In the genomic region with DNA sequence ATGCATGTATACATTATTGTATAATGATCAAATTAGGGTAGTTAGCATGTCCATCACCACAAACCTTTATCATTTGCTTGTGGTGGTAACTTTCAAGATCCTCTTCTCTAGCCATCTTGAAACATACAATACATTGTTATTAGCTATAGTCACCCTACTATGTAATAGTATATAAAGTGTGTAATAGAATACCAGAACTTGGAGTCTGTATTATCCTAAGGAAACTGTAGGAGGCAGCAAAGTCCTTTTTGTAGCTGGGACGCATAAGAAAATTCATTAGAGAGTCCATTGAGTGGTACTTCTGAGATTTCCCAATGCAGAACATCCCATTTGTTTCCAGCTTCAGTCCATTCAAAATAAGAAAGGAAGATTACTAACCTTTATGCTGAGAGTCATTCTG, we compare ENCODE assay signal across 13 cellular contexts.
DNase-seq lines count a peak whose midpoint lies in the region; ATAC-seq and TF ChIP-seq lines count a peak whose summit lies in the region.
"Had no signal": no experiment of that assay in that cellular context is flagged by ENCODE, and none has a peak within 500 bp of the region (broad histone marks: within the 10 kb centered on the region; RNA-seq: fewer than 3 reads in every experiment).

No MANE protein-coding gene starts in this region.

- H3K4me3 ChIP-seq in choroid plexus epithelial cell (ENCODE audit: low read depth, low read length), result no peak overlapping the region

- TF ChIP-seq CTCF in choroid plexus epithelial cell (conservative IDR thresholded peaks at IDR 0.05; ENCODE audit: low read depth, low read length) (no peak), nephron progenitor cell (IDR thresholded peaks at IDR 0.05) (peak; percentile 45)

- peak in 2 of 3 experiments; percentile 33 to 56 for DNase-seq in NCI-H1417 (lab: John Stamatoyannopoulos, UW)
- DNase-seq in NCI-H1417 treated with DMSO at 0.1 percent for 48 hours (lab: John Stamatoyannopoulos, UW), result no peak
- peak; percentile 33 to 62 for DNase-seq in NCI-H446 (lab: John Stamatoyannopoulos, UW)
- DNase-seq in choroid plexus epithelial cell (ENCODE audit: low read depth), result peak; percentile 17
- DNase-seq in nephron progenitor cell, result no peak
- DNase-seq in NCI-H2029 treated with DMSO at 0.1 percent for 48 hours (lab: John Stamatoyannopoulos, UW), result no peak
- DNase-seq: activated CD8-positive, alpha-beta memory T cell treated with anti-CD3 and anti-CD28 coated beads, Interleukin-2, amount 10 ng/mL, durations not matched to agents 7 days and 5 days; foreskin fibroblast; HFFc6; stimulated activated naive B cell treated with anti-CD40 and anti-IgM and Interleukin-4, amounts not matched to agents 10 μg/mL and 1 μg/mL and 100 μg/mL, for 72 hours; T-helper 2 cell had no signal

- H3K9me3 Mint-ChIP-seq in nephron progenitor cell, result no peaks in the 10 kb centered on the region

- no peak overlapping the region for H3K27ac Mint-ChIP-seq in nephron progenitor cell
- H3K27ac Mint-ChIP-seq: activated CD8-positive, alpha-beta memory T cell treated with anti-CD3 and anti-CD28 coated beads, Interleukin-2, amount 10 ng/mL, durations not matched to agents 7 days and 5 days; HFFc6; stimulated activated naive B cell treated with anti-CD40 and anti-IgM and Interleukin-4, amounts not matched to agents 10 μg/mL and 1 μg/mL and 100 μg/mL, for 72 hours had no signal

- no peaks in the 10 kb centered on the region for H3K4me1 Mint-ChIP-seq in nephron progenitor cell
- H3K4me1 Mint-ChIP-seq: activated CD8-positive, alpha-beta memory T cell treated with anti-CD3 and anti-CD28 coated beads, Interleukin-2, amount 10 ng/mL, durations not matched to agents 7 days and 5 days; stimulated activated naive B cell treated with anti-CD40 and anti-IgM and Interleukin-4, amounts not matched to agents 10 μg/mL and 1 μg/mL and 100 μg/mL, for 72 hours had no signal

- no peaks in the 10 kb centered on the region for H3K27me3 Mint-ChIP-seq in nephron progenitor cell (ENCODE audit: low read depth, poor library complexity)
- H3K27me3 Mint-ChIP-seq: activated CD8-positive, alpha-beta memory T cell treated with anti-CD3 and anti-CD28 coated beads, Interleukin-2, amount 10 ng/mL, durations not matched to agents 7 days and 5 days; stimulated activated naive B cell treated with anti-CD40 and anti-IgM and Interleukin-4, amounts not matched to agents 10 μg/mL and 1 μg/mL and 100 μg/mL, for 72 hours had no signal

- H3K36me3 Mint-ChIP-seq in nephron progenitor cell (ENCODE audit: low read depth), result no peaks in the 10 kb centered on the region
- H3K36me3 Mint-ChIP-seq: activated CD8-positive, alpha-beta memory T cell treated with anti-CD3 and anti-CD28 coated beads, Interleukin-2, amount 10 ng/mL, durations not matched to agents 7 days and 5 days; stimulated activated naive B cell treated with anti-CD40 and anti-IgM and Interleukin-4, amounts not matched to agents 10 μg/mL and 1 μg/mL and 100 μg/mL, for 72 hours had no signal

- no peak overlapping the region for H3K4me3 Mint-ChIP-seq in nephron progenitor cell
- H3K4me3 Mint-ChIP-seq: activated CD8-positive, alpha-beta memory T cell treated with anti-CD3 and anti-CD28 coated beads, Interleukin-2, amount 10 ng/mL, durations not matched to agents 7 days and 5 days; HFFc6; stimulated activated naive B cell treated with anti-CD40 and anti-IgM and Interleukin-4, amounts not matched to agents 10 μg/mL and 1 μg/mL and 100 μg/mL, for 72 hours had no signal

- ATAC-seq in GM21619 (IDR thresholded peaks at IDR 0.05; ENCODE audit: unreplicated experiment) (no peak), GM18517 (IDR thresholded peaks at IDR 0.05; ENCODE audit: unreplicated experiment) (no peak)
- ATAC-seq: activated CD8-positive, alpha-beta memory T cell treated with anti-CD3 and anti-CD28 coated beads, Interleukin-2, amount 10 ng/mL, durations not matched to agents 7 days and 5 days; stimulated activated naive B cell treated with anti-CD40 and anti-IgM and Interleukin-4, amounts not matched to agents 10 μg/mL and 1 μg/mL and 100 μg/mL, for 72 hours had no signal

Comparison
In these comparisons a context has a peak if more than half of its experiments do, and no peak if none do; other contexts are left out.
1. DNase-seq: peak in NCI-H1417 (2 of 3), NCI-H446 (2 of 2) and choroid plexus epithelial cell (single experiment); none in NCI-H1417 treated with DMSO at 0.1 percent for 48 hours (single experiment), nephron progenitor cell (single experiment) and NCI-H2029 treated with DMSO at 0.1 percent for 48 hours (single experiment).